ENCODE assay signal across 1 cellular context in genomic region chrX:150219374-150220185, GRCh38.
TF ChIP-seq lines count a peak whose summit lies in the region.

No MANE protein-coding gene starts in this region.

TF ChIP-seq in IMR-90, 13 proteins besides CTCF, POLR2A, EP300 and RAD21:
- TF ChIP-seq CHD1 (IDR thresholded peaks at IDR 0.05; ENCODE audit: low read depth, low read length) (no peak), NFE2L2 (IDR thresholded peaks at IDR 0.05; ENCODE audit: low read depth, low read length) (no peak), MXI1 (IDR thresholded peaks at IDR 0.05; ENCODE audit: borderline replicate concordance, low read depth, low read length) (no peak), MAZ (IDR thresholded peaks at IDR 0.05; ENCODE audit: borderline replicate concordance, low read depth, low read length) (no peak)
